ENCODE assay signal across 9 cellular contexts in the genomic region with DNA sequence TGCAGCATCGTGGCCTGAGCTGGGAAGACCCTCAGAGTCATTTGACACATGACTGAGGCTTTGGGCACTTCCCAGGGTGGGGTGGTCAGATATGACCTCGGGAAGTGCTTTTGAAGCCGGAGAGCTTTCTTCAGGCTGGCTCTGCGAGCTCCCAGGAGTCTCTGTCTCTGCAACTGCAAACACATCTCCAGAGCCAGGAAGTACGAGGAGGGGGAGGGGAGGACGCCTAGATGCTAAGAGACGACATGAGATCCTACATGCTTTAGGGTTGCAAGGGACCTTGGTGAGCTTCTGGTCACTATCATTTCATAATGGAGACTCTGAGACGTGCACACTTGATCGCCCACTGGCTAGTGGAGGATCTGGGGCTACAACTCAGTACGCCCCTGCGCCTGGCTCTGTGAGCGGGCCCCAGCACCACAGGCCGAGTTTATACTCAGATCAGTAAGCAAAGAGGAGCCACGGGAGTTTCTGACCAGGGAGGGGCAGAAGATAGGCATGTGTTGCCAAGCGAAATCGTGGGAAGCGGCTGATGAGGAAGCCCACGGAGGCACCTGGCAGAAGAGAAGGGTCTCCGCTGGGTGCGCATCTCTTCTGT. TPM values are rescaled to one million over a fixed set of nuclear protein-coding genes. Genes with fewer than 3 reads are reported as not detected.
DNase-seq lines count a peak whose midpoint lies in the region; ATAC-seq and TF ChIP-seq lines count a peak whose summit lies in the region.
"Had no signal": no experiment of that assay in that cellular context is flagged by ENCODE, and none has a peak within 500 bp of the region (broad histone marks: within the 10 kb centered on the region; RNA-seq: fewer than 3 reads in every experiment).

No MANE protein-coding gene starts in this region.

- peaks cover 0 to 34% (median 19%) of the 10 kb centered on the region in 3 donors for H3K27me3 ChIP-seq in psoas muscle (ENCODE audit: insufficient read depth in 3 of 3, low read length in 2 of 3)

- H3K36me3 ChIP-seq in psoas muscle (ENCODE audit: insufficient read depth in 1 of 2, low read depth in 1 of 2) = no peaks in the 10 kb centered on the region

- H3K9me3 ChIP-seq in psoas muscle = no peaks in the 10 kb centered on the region

- peak in 1 of 4 donors; percentile 10 for ATAC-seq in psoas muscle

- H3K4me3 ChIP-seq in epithelial cell of esophagus (ENCODE audit: low read length) (no peak overlapping the region), psoas muscle (peak overlapping the region; percentile 49)

- no peak overlapping the region for H3K27ac ChIP-seq in psoas muscle
- H3K27ac ChIP-seq: 22Rv1 had no signal

- 28 to 38% (median 36%) methylated on average over 20 of the region's 20 CpGs for WGBS in psoas muscle, 3 donors

- DNase-seq in NCI-H1417 (lab: John Stamatoyannopoulos, UW) = peak in 2 of 3 experiments; percentile 63 to 75
- no peak for DNase-seq in NCI-H1417 treated with DMSO at 0.1 percent for 48 hours (lab: John Stamatoyannopoulos, UW)
- peak; percentile 67 for DNase-seq in RPMI7951 (ENCODE audit: low read depth)
- DNase-seq in epithelial cell of esophagus (ENCODE audit: low read depth) = peak; percentile 36
- DNase-seq in psoas muscle = no peak
- DNase-seq in activated CD4-positive, CD25-positive, alpha-beta regulatory T cell (lab: John Stamatoyannopoulos, UW) = no peak
- no peak for DNase-seq in ecto neural progenitor cell (ENCODE audit: low spot score)
- DNase-seq in NCI-H748 (lab: John Stamatoyannopoulos, UW; ENCODE audit: unreplicated experiment) = no peak

- intact Hi-C loops in psoas muscle (cut with DNase I) = loop anchor here (1.0 to 5.0 kb wide), 3 partner anchors 189 to 380 kb away; no protein-coding TSS in a partner anchor

- H3K4me1 ChIP-seq in psoas muscle = peaks cover 15% of the 10 kb centered on the region

- no peak for TF ChIP-seq CTCF in epithelial cell of esophagus (IDR thresholded peaks at IDR 0.05; ENCODE audit: insufficient read depth, low read depth, low read length, missing control alignments)
- no peak for TF ChIP-seq CTCF in psoas muscle (IDR thresholded peaks at IDR 0.05)

RNA-seq across cellular contexts. Expression of a gene that starts 0.5 kb away (rescaled TPM):
- 4.9 and 6.9 TPM in 2 replicates for total RNA-seq in RPMI7951 (2014; rRNA removed; shearing (Covaris generic))
- total RNA-seq in psoas muscle = under 1 TPM in 2 of 4 donors, not detected in 2; 0.06 to 0.34 TPM
- under 1 TPM in 2 of 3 donors, not detected in 1; 0.03 to 0.04 TPM for polyA plus RNA-seq in psoas muscle

Comparison
In these comparisons a context has a peak if more than half of its experiments do, and no peak if none do; other contexts are left out.
1. DNase-seq: peak in NCI-H1417 (2 of 3), RPMI7951 (single experiment) and epithelial cell of esophagus (single experiment); none in NCI-H1417 treated with DMSO at 0.1 percent for 48 hours (single experiment), psoas muscle (0 of 2), activated CD4-positive, CD25-positive, alpha-beta regulatory T cell (0 of 4), ecto neural progenitor cell (single experiment) and NCI-H748 (single experiment).